ENCODE assay signal across 8 cellular contexts in the genomic region with DNA sequence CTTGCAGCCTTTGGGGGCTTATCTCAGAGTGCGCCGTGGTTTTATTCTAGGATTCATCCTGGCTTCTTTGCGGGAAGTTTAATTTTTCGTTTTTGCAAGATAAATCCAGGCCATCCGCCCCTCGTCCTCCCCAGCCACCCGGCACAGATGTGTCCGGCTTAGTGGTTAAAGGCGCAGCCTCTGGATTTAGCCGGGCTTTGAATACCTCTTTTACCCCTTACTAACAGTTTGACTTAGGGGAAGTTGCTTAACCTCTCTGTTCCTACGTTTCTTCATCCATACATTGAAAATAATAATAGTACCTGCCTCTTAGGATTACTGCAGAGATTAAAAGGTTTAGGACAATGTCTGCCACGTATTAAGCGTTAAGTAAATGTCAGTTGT. TPM values are rescaled to one million over a fixed set of nuclear protein-coding genes. Genes with fewer than 3 reads are reported as not detected.
DNase-seq lines count a peak whose midpoint lies in the region; ATAC-seq, FAIRE-seq and TF ChIP-seq lines count a peak whose summit lies in the region.

No MANE protein-coding gene starts in this region.

- H3K4me3 Mint-ChIP-seq in chondrocyte (ENCODE audit: unreplicated experiment): peak overlapping the region; percentile 95

- DNase-seq in Right ventricle myocardium superior (no peak), cardiac septum (ENCODE audit: low spot score) (no peak), OCI-M1 (lab: John Stamatoyannopoulos, UW) (peak; percentile 59), chondrocyte (ENCODE audit: low spot score) (no peak), lung (ENCODE audit: low spot score) (no peak), urothelium cell line (ENCODE audit: low spot score) (peak; percentile 11)
- no peak for DNase-seq in stimulated activated CD4-positive, alpha-beta T cell treated with anti-CD3 and anti-CD28 coated beads, Interleukin-12 subunit alpha, Interleukin-12 subunit beta, amount 100 ng/mL, for 4 hours

- peaks cover 58% of the 10 kb centered on the region for H3K4me1 Mint-ChIP-seq in chondrocyte (ENCODE audit: low read depth)

- ATAC-seq in Right ventricle myocardium superior (ENCODE audit: poor library complexity) (peak; percentile 19), HG02870 (IDR thresholded peaks at IDR 0.05; ENCODE audit: unreplicated experiment) (peak; percentile 12), lung (ENCODE audit: insufficient read depth, low FRiP score) (no peak)

- H3K27me3 ChIP-seq in lung (ENCODE audit: control insufficient read depth, insufficient read depth): no peaks in the 10 kb centered on the region

- FAIRE-seq in urothelium cell line (lab: Jason Lieb, UNC): no peak

- no peaks in the 10 kb centered on the region for H3K9me3 Mint-ChIP-seq in chondrocyte (ENCODE audit: low read depth)

- peak overlapping the region; percentile 54 to 91 for H3K27ac ChIP-seq in lung (ENCODE audit: low read depth in 1 of 2, low read length in 1 of 2)

- WGBS in lung, 2 donors: 1% methylated on average over 13 of the region's 13 CpGs

- H3K36me3 ChIP-seq in lung (ENCODE audit: control insufficient read depth in 2 of 2, insufficient read depth in 2 of 2, low read length in 2 of 2): no peaks in the 10 kb centered on the region

- no peaks in the 10 kb centered on the region for H3K9me3 ChIP-seq in lung (ENCODE audit: control insufficient read depth in 2 of 2, insufficient read depth in 1 of 2, low read length in 1 of 2)

- no peaks in the 10 kb centered on the region for H3K4me1 ChIP-seq in lung (ENCODE audit: control insufficient read depth in 2 of 2, insufficient read depth in 2 of 2, low read length in 2 of 2)

- intact Hi-C loops in Right ventricle myocardium superior (cut with DNase I): no loop called here
- intact Hi-C loops in cardiac septum (cut with DNase I): no loop called here

- no peaks in the 10 kb centered on the region for H3K36me3 Mint-ChIP-seq in chondrocyte (ENCODE audit: low read depth)

- H3K27me3 Mint-ChIP-seq in chondrocyte (ENCODE audit: low read depth): no peaks in the 10 kb centered on the region

- TF ChIP-seq CTCF in chondrocyte (IDR thresholded peaks at IDR 0.05) (no peak), lung (IDR thresholded peaks at IDR 0.05; ENCODE audit: control extremely low read depth, extremely low read depth) (no peak)

- H3K4me3 ChIP-seq in lung: peak overlapping the region; percentile 93

- H3K27ac Mint-ChIP-seq in chondrocyte (ENCODE audit: unreplicated experiment): peak overlapping the region; percentile 100

RNA-seq across cellular contexts. Expression of gene ECT2, which starts 0.7 kb away (rescaled TPM):
- total RNA-seq in Right ventricle myocardium superior (4.2 TPM), cardiac septum (3.0 TPM), chondrocyte (16.9 to 18.9 TPM (median 17.2 TPM) in 3 replicates), lung (10 to 100 TPM; 10.9 to 19.5 TPM)
- 1 to 10 TPM; 4.2 to 6.0 TPM for polyA plus RNA-seq in lung

RNA-seq across cellular contexts. Expression of gene NCEH1, which starts 40.3 kb away (rescaled TPM):
- 51.1 TPM for total RNA-seq in Right ventricle myocardium superior
- total RNA-seq in cardiac septum: 18.5 TPM
- total RNA-seq in chondrocyte: 6.5 to 7.1 TPM (median 6.7 TPM) in 3 replicates
- 10 to 100 TPM in 1 of 2 donors, 1 to 10 TPM in 1; 8.1 to 52.1 TPM for total RNA-seq in lung
- 10 to 100 TPM in 1 of 2 donors, 1 to 10 TPM in 1; 6.3 to 13.1 TPM for polyA plus RNA-seq in lung

Comparison
In these comparisons a context has a peak if more than half of its experiments do, and no peak if none do; other contexts are left out.
1. DNase-seq: peak in OCI-M1 (single experiment) and urothelium cell line (single experiment); none in Right ventricle myocardium superior (single experiment), cardiac septum (single experiment), chondrocyte (single experiment), lung (single experiment) and stimulated activated CD4-positive, alpha-beta T cell treated with anti-CD3 and anti-CD28 coated beads, Interleukin-12 subunit alpha, Interleukin-12 subunit beta, amount 100 ng/mL, for 4 hours (single experiment).